ENCODE assay signal across 16 cellular contexts in genomic region chr18:48750485-48751175, GRCh38.
DNase-seq lines count a peak whose midpoint lies in the region; ATAC-seq, FAIRE-seq and TF ChIP-seq lines count a peak whose summit lies in the region.
"Had no signal": no experiment of that assay in that cellular context is flagged by ENCODE, and none has a peak within 500 bp of the region (broad histone marks: within the 10 kb centered on the region; RNA-seq: fewer than 3 reads in every experiment).

No MANE protein-coding gene starts in this region.

- no peak overlapping the region for H3K4ac ChIP-seq in H1 (replicated peaks; ENCODE audit: insufficient read length, low read depth, low read length)

- H3K4me3 ChIP-seq in H1 (ENCODE audit: extremely low read depth in 1 of 4, insufficient read depth in 2 of 4, low read depth in 3 of 4, low read length in 4 of 4), result no peak overlapping the region
- no peak overlapping the region for H3K4me3 ChIP-seq in HepG2 (replicated peaks in 1 of 3; ENCODE audit: insufficient read depth in 1 of 3, low read depth in 2 of 3, low read length in 3 of 3)
- H3K4me3 ChIP-seq in subcutaneous abdominal adipose tissue (ENCODE audit: low read depth in 1 of 5, low read length in 5 of 5), result no peak overlapping the region
- H3K4me3 ChIP-seq: ovary had no signal

- no TSS peak for BruUV-seq in HepG2 (replicated peaks; lab: Mats Ljungman, UMichigan)

- TF ChIP-seq RAD21 in H1 (IDR thresholded peaks at IDR 0.05 in 1 of 2, conservative IDR thresholded peaks at IDR 0.05 in 1 of 2; ENCODE audit: low read depth in 2 of 2, low read length in 2 of 2), result no peak
- no peak for TF ChIP-seq RAD21 in HepG2 (CRISPR knock-in tag; IDR thresholded peaks at IDR 0.05)

- H3K9ac ChIP-seq in H1 (replicated peaks in 1 of 4; ENCODE audit: extremely low read depth in 1 of 4, low read depth in 3 of 4, low read length in 3 of 4) (no peak overlapping the region), HepG2 (ENCODE audit: insufficient read depth, low read depth, low read length) (no peak overlapping the region), subcutaneous abdominal adipose tissue (ENCODE audit: low read length in 5 of 5) (peak overlapping the region in 3 of 5 donors; percentile 30 to 57 (median 56))

- H3K14ac ChIP-seq in H1 (ENCODE audit: insufficient read length), result no peak overlapping the region

- H3K79me2 ChIP-seq in H1 (ENCODE audit: control insufficient read depth in 1 of 2, insufficient read depth in 2 of 2, low read length in 2 of 2), result no peaks in the 10 kb centered on the region
- H3K79me2 ChIP-seq in HepG2 (ENCODE audit: insufficient read depth, low read length), result no peaks in the 10 kb centered on the region

- TF ChIP-seq POLR2A in H1 (IDR thresholded peaks at IDR 0.05; ENCODE audit: control extremely low read depth in 1 of 2, low read depth in 2 of 2, low read length in 2 of 2) (no peak), HepG2 (IDR thresholded peaks at IDR 0.05; ENCODE audit: insufficient read depth in 1 of 2, low read depth in 2 of 2, low read length in 2 of 2) (no peak)

- DNase-seq in M059J (ENCODE audit: low read depth) (peak; percentile 44), H1 (ENCODE audit: low read depth in 1 of 2, low spot score in 2 of 2) (no peak), HepG2 (ENCODE audit: low spot score) (no peak), HUDEP-2 (lab: John Stamatoyannopoulos, UW; ENCODE audit: unreplicated experiment in 76 of 76) (no peak)
- DNase-seq in activated T-cell treated with anti-CD3 and anti-CD28 coated beads, Interleukin-2, amount 50 U/mL, for 48 hours, result no peak
- DNase-seq in effector memory CD8-positive, alpha-beta T cell, result no peak
- DNase-seq: activated effector memory CD4-positive, alpha-beta T cell treated with Interleukin-2 at 50 U/mL for 16 hours; central memory CD4-positive, alpha-beta T cell; DMS79; mesendoderm; NCI-H2029 treated with DMSO at 0.1 percent for 48 hours; NCI-H774; SHP77 treated with DMSO at 0.1 percent for 48 hours had no signal

- no peaks in the 10 kb centered on the region for H3K36me3 ChIP-seq in H1 (ENCODE audit: control insufficient read depth in 2 of 4, insufficient read depth in 4 of 4, low read length in 3 of 4)
- peaks cover 1 to 4% of the 10 kb centered on the region in 2 experiments; a peak in 3 of 5 replicates for H3K36me3 ChIP-seq in HepG2 (replicated peaks in 1 of 2; ENCODE audit: control insufficient read depth in 1 of 2, insufficient read depth in 2 of 2, low read length in 2 of 2)
- peaks cover 0 to 4% (median 0%) of the 10 kb centered on the region in 5 donors for H3K36me3 ChIP-seq in subcutaneous abdominal adipose tissue (ENCODE audit: control insufficient read depth in 5 of 5, insufficient read depth in 5 of 5, low read length in 5 of 5)
- H3K36me3 ChIP-seq: ovary had no signal

- H3K4me1 ChIP-seq in H1 (replicated peaks in 1 of 4; ENCODE audit: control insufficient read depth in 3 of 4, insufficient read depth in 4 of 4, low read length in 3 of 4) (no peaks in the 10 kb centered on the region), HepG2 (ENCODE audit: insufficient read depth, low read length) (no peaks in the 10 kb centered on the region), subcutaneous abdominal adipose tissue (ENCODE audit: control insufficient read depth in 5 of 5, insufficient read depth in 5 of 5, low read length in 5 of 5) (peaks cover 2 to 56% (median 42%) of the 10 kb centered on the region in 5 donors)

- no peaks in the 10 kb centered on the region for H3K36me3 Mint-ChIP-seq in effector memory CD8-positive, alpha-beta T cell (ENCODE audit: insufficient read depth)

- no peaks in the 10 kb centered on the region for H3K79me1 ChIP-seq in H1 (ENCODE audit: low read depth, low read length)

- no peak overlapping the region for H3K18ac ChIP-seq in H1 (ENCODE audit: extremely low read depth, low read length)

- no peak for FAIRE-seq in H1 (lab: Jason Lieb, UNC)
- FAIRE-seq in HepG2 (lab: Jason Lieb, UNC), result no peak

- ATAC-seq in HepG2 (no peak), GM21367 (IDR thresholded peaks at IDR 0.05; ENCODE audit: unreplicated experiment) (no peak)
- no peak for ATAC-seq in effector memory CD8-positive, alpha-beta T cell (replicated peaks)

- no peaks in the 10 kb centered on the region for H3K9me3 ChIP-seq in H1 (ENCODE audit: insufficient read depth in 2 of 2, low read depth in 1 of 2, low read length in 1 of 2)
- no peaks in the 10 kb centered on the region for H3K9me3 ChIP-seq in HepG2 (ENCODE audit: low read length)
- H3K9me3 ChIP-seq in subcutaneous abdominal adipose tissue (ENCODE audit: control insufficient read depth in 5 of 5, low read length in 5 of 5), result no peaks in the 10 kb centered on the region
- H3K9me3 ChIP-seq: ovary had no signal

- H2BK15ac ChIP-seq in H1 (ENCODE audit: low read length), result no peak overlapping the region

- H3K27me3 ChIP-seq in H1 (replicated peaks in 1 of 4; ENCODE audit: control insufficient read depth in 3 of 4, extremely low read depth in 1 of 4, insufficient read depth in 3 of 4, low read length in 3 of 4) (no peaks in the 10 kb centered on the region), HepG2 (ENCODE audit: control insufficient read depth in 1 of 2, insufficient read depth in 2 of 2, low read length in 2 of 2) (no peaks in the 10 kb centered on the region), subcutaneous abdominal adipose tissue (ENCODE audit: control insufficient read depth in 5 of 5, insufficient read depth in 4 of 5, low read length in 5 of 5) (no peaks in the 10 kb centered on the region)
- H3K27me3 ChIP-seq: ovary had no signal

- H3K23ac ChIP-seq in H1 (ENCODE audit: insufficient read length), result no peak overlapping the region

- no peak overlapping the region for H3K4me2 ChIP-seq in H1 (ENCODE audit: insufficient read depth in 1 of 2, low read depth in 2 of 2, low read length in 2 of 2)
- H3K4me2 ChIP-seq in HepG2 (ENCODE audit: low read depth, low read length), result no peak overlapping the region

- TF ChIP-seq EP300 in H1 (IDR thresholded peaks at IDR 0.05; ENCODE audit: borderline replicate concordance in 1 of 2, low read depth in 2 of 2, low read length in 2 of 2) (no peak), HepG2 (IDR thresholded peaks at IDR 0.05; ENCODE audit: low read depth in 2 of 2, low read length in 2 of 2) (no peak), HepG2 (CRISPR knock-in tag; IDR thresholded peaks at IDR 0.05; ENCODE audit: borderline replicate concordance) (no peak)

- no peak overlapping the region for H2AFZ ChIP-seq in H1 (ENCODE audit: low read length)
- no peak overlapping the region for H2AFZ ChIP-seq in HepG2 (ENCODE audit: low read length)

- no peak overlapping the region for H4K5ac ChIP-seq in H1 (ENCODE audit: insufficient read length, low read depth, low read length)

- H3K27me3 Mint-ChIP-seq in effector memory CD8-positive, alpha-beta T cell, result no peaks in the 10 kb centered on the region

- no peak overlapping the region for H2BK12ac ChIP-seq in H1 (ENCODE audit: low read depth, low read length)

- no peak overlapping the region for H3K4me3 Mint-ChIP-seq in effector memory CD8-positive, alpha-beta T cell

- H4K20me1 ChIP-seq in H1 (replicated peaks in 1 of 2; ENCODE audit: control insufficient read depth in 1 of 2, insufficient read depth in 2 of 2, low read length in 2 of 2) (no peaks in the 10 kb centered on the region), HepG2 (ENCODE audit: insufficient read depth, low read length) (no peaks in the 10 kb centered on the region)

- no peak overlapping the region for H2BK120ac ChIP-seq in H1 (replicated peaks; ENCODE audit: low read depth, low read length)

- H2BK20ac ChIP-seq in H1 (ENCODE audit: low read length), result no peak overlapping the region

- no peak overlapping the region for H3K56ac ChIP-seq in H1 (replicated peaks; ENCODE audit: insufficient read length, low read depth, low read length)

- in situ Hi-C loops in HepG2 (cut with HindIII; ENCODE audit: extremely low pct_ligation_motif_present, low pct_unique_long_range_greater_than_20kb), result no loop called here

- peak overlapping the region; percentile 43; the same call in 1 of the 2 replicates for H4K8ac ChIP-seq in H1 (ENCODE audit: extremely low read depth, insufficient read depth, low read length)

- CTCF ChIA-PET in H1 (lab: Charles Lee; ENCODE audit: partially characterized antibody), result interaction anchor here (0.9 to 3.0 kb wide), 11 partner anchors 11 to 290 kb away, joined by 3 to 7 read pairs (median 4); no protein-coding TSS in a partner anchor
- CTCF ChIA-PET in HepG2 (lab: Yijun Ruan, JAX; ENCODE audit: low intra/inter-chr PET ratio, low total read pairs), result no interaction called here

- no peak overlapping the region for H2AK5ac ChIP-seq in H1 (ENCODE audit: low read depth, low read length)

- TF ChIP-seq CTCF in H1 (IDR thresholded peaks at IDR 0.05; ENCODE audit: control extremely low read depth in 1 of 3, insufficient read depth in 1 of 3, low read depth in 1 of 3, low read length in 3 of 3) (no peak), HepG2 (CRISPR knock-in tag; IDR thresholded peaks at IDR 0.05) (no peak)

- POLR2A ChIA-PET in H1 (lab: Charles Lee; ENCODE audit: partially characterized antibody) (no interaction called here), HepG2 (lab: Yijun Ruan, JAX) (no interaction called here)

- 91% methylated on average over 10 of the region's 11 CpGs; no CpG with 5 or more reads in 1 of the 2 experiments for WGBS in H1 (ENCODE audit: extremely low coverage in 1 of 2, insufficient coverage in 1 of 2, insufficient read length in 1 of 2, insufficient replicate concordance in 2 of 2, low coverage in 1 of 2, low lambda C conversion rate in 2 of 2, missing lambda C conversion rate in 1 of 2), 2 experiments
- WGBS in HepG2 (ENCODE audit: low lambda C conversion rate), result 89% methylated on average over 7 of the region's 11 CpGs

- intact Hi-C loops in HepG2 (cut with micrococcal nuclease; ENCODE audit: unreplicated experiment), result no loop called here

- no peak overlapping the region for H2BK5ac ChIP-seq in H1 (ENCODE audit: low read depth, low read length)

- H3K4me1 Mint-ChIP-seq in effector memory CD8-positive, alpha-beta T cell (ENCODE audit: low read depth in 2 of 2), result no peaks in the 10 kb centered on the region

- no peaks in the 10 kb centered on the region for H3K9me3 Mint-ChIP-seq in effector memory CD8-positive, alpha-beta T cell

- H3K27ac ChIP-seq in H1 (ENCODE audit: low read depth, low read length), result no peak overlapping the region
- H3K27ac ChIP-seq in HepG2 (ENCODE audit: extremely low read length, insufficient read depth, low read length), result no peak overlapping the region
- H3K27ac ChIP-seq in subcutaneous abdominal adipose tissue (ENCODE audit: low read depth, low read length), result peak overlapping the region; percentile 94
- H3K27ac ChIP-seq: ovary had no signal

- H3K27ac Mint-ChIP-seq in effector memory CD8-positive, alpha-beta T cell, result peak overlapping the region in 1 of 2 donors; percentile 72

- H4K91ac ChIP-seq in H1 (replicated peaks; ENCODE audit: insufficient read length, low read length), result no peak overlapping the region

- H3K23me2 ChIP-seq in H1 (ENCODE audit: low read depth, low read length), result no peaks in the 10 kb centered on the region

Comparison
In these comparisons a context has a peak if more than half of its experiments do, and no peak if none do; other contexts are left out.
1. H3K9ac ChIP-seq: peak in subcutaneous abdominal adipose tissue (3 of 5); none in H1 (0 of 4) and HepG2 (single experiment).